9 cellular contexts compared by ENCODE assay signal in genomic region chr1:37926061-37926924, GRCh38. TPM values are rescaled to one million over a fixed set of nuclear protein-coding genes. Genes with fewer than 3 reads are reported as not detected.
A peak's percentile ranks its signal among the peaks of the same experiment; 100 is the strongest.
DNase-seq lines count a peak whose midpoint lies in the region; ATAC-seq and TF ChIP-seq lines count a peak whose summit lies in the region.
"Had no signal": no experiment of that assay in that cellular context is flagged by ENCODE, and none has a peak within 500 bp of the region (broad histone marks: within the 10 kb centered on the region; RNA-seq: fewer than 3 reads in every experiment).

No MANE protein-coding gene starts in this region.

- peaks cover 2% of the 10 kb centered on the region for H3K79me2 ChIP-seq in mesendoderm (ENCODE audit: control insufficient read depth, insufficient read depth, low read length)

- peaks cover 48% of the 10 kb centered on the region for H3K4me1 Mint-ChIP-seq in central memory CD8-positive, alpha-beta T cell

- H4K5ac ChIP-seq in mesendoderm (ENCODE audit: low read length): no peak overlapping the region

- no peaks in the 10 kb centered on the region for H3K9me3 Mint-ChIP-seq in central memory CD8-positive, alpha-beta T cell

- no peak overlapping the region for H2BK120ac ChIP-seq in mesendoderm (ENCODE audit: low read depth, low read length)

- H3K4ac ChIP-seq in mesendoderm (ENCODE audit: low read depth, low read length): no peak overlapping the region

- no peak overlapping the region for H2AK5ac ChIP-seq in mesendoderm (ENCODE audit: low read length)

- intact Hi-C loops in cardiac septum (cut with DNase I): no loop called here
- intact Hi-C loops in tibial artery (cut with DNase I; ENCODE audit: low total_unique reads): no loop called here

- H4K8ac ChIP-seq in mesendoderm (ENCODE audit: low read depth, low read length): no peak overlapping the region

- H3K36me3 Mint-ChIP-seq in central memory CD8-positive, alpha-beta T cell (ENCODE audit: insufficient read depth): peaks cover 5% of the 10 kb centered on the region

- H3K4me3 Mint-ChIP-seq in central memory CD8-positive, alpha-beta T cell: peak overlapping the region; percentile 29

- no peak overlapping the region for H2BK5ac ChIP-seq in mesendoderm (ENCODE audit: low read length)

- DNase-seq in cardiac muscle cell (ENCODE audit: low read depth in 1 of 2, low spot score in 1 of 2): no peak
- no peak for DNase-seq in cardiac septum (ENCODE audit: low spot score)
- DNase-seq in central memory CD8-positive, alpha-beta T cell (ENCODE audit: low spot score in 2 of 2): no peak
- DNase-seq in tibial artery: no peak
- no peak for DNase-seq in stimulated activated CD4-positive, alpha-beta T cell treated with anti-CD3 and anti-CD28 coated beads, Interleukin-1b, Interleukin-23, amount 100 ng/mL, for 48 hours
- no peak for DNase-seq in mesendoderm
- no peak for DNase-seq in NCI-H2107 (lab: John Stamatoyannopoulos, UW)
- DNase-seq: cortex of kidney had no signal

- peak overlapping the region; percentile 5 for H3K27ac Mint-ChIP-seq in central memory CD8-positive, alpha-beta T cell (ENCODE audit: low read depth)

- H3K27me3 ChIP-seq in cardiac muscle cell (no peaks in the 10 kb centered on the region), tibial artery (no peaks in the 10 kb centered on the region), mesendoderm (ENCODE audit: insufficient read depth, low read length, poor library complexity) (no peaks in the 10 kb centered on the region)

- H3K4me3 ChIP-seq in cardiac muscle cell: no peak overlapping the region
- no peak overlapping the region for H3K4me3 ChIP-seq in tibial artery
- no peak overlapping the region for H3K4me3 ChIP-seq in mesendoderm (ENCODE audit: low read length)

- TF ChIP-seq CTCF in cardiac muscle cell (IDR thresholded peaks at IDR 0.05; ENCODE audit: low read depth, low read length) (no peak), tibial artery (IDR thresholded peaks at IDR 0.05) (no peak)

- whole genome bisulfite sequencing in mesendoderm (ENCODE audit: extremely low coverage, insufficient coverage, low lambda C conversion rate): no CpG with 5 or more reads among the region's 13 CpGs

- H3K9ac ChIP-seq in mesendoderm (ENCODE audit: low read length): no peak overlapping the region

- peaks cover 9% of the 10 kb centered on the region for H3K79me1 ChIP-seq in mesendoderm (ENCODE audit: low read length)

- H3K27ac ChIP-seq in cardiac muscle cell (peak overlapping the region; percentile 0), tibial artery (peak overlapping the region; percentile 27 to 67), mesendoderm (ENCODE audit: low read depth, low read length) (no peak overlapping the region)

- H3K56ac ChIP-seq in mesendoderm (ENCODE audit: low read length): no peak overlapping the region

- H3K4me1 ChIP-seq in cardiac muscle cell (ENCODE audit: low read depth) (peaks cover 10% of the 10 kb centered on the region), tibial artery (peaks cover 0 to 41% (median 23%) of the 10 kb centered on the region in 4 donors), mesendoderm (ENCODE audit: control insufficient read depth, low read depth, low read length) (peaks cover 5% of the 10 kb centered on the region)

- H3K23ac ChIP-seq in mesendoderm (ENCODE audit: low read length): no peak overlapping the region

- H3K9me3 ChIP-seq in cardiac muscle cell (ENCODE audit: low read depth): no peaks in the 10 kb centered on the region
- no peaks in the 10 kb centered on the region for H3K9me3 ChIP-seq in tibial artery

- H3K27me3 Mint-ChIP-seq in central memory CD8-positive, alpha-beta T cell: no peaks in the 10 kb centered on the region

- no peak overlapping the region for H3K18ac ChIP-seq in mesendoderm (ENCODE audit: low read length)

- H3K36me3 ChIP-seq in cardiac muscle cell (no peaks in the 10 kb centered on the region), tibial artery (peaks cover 0 to 13% (median 9%) of the 10 kb centered on the region in 3 donors), mesendoderm (ENCODE audit: control insufficient read depth, insufficient read depth, low read length) (no peaks in the 10 kb centered on the region)

- H2BK15ac ChIP-seq in mesendoderm (replicated peaks; ENCODE audit: low read depth): no peak overlapping the region

- H3K4me2 ChIP-seq in mesendoderm (ENCODE audit: low read length): no peak overlapping the region

- peak; percentile 44 for ATAC-seq in HG03378 (IDR thresholded peaks at IDR 0.05; ENCODE audit: unreplicated experiment)
- no peak for ATAC-seq in central memory CD8-positive, alpha-beta T cell (replicated peaks; ENCODE audit: extremely low read depth, poor library complexity, severe bottlenecking)

RNA-seq across cellular contexts. Expression of gene INPP5B, which starts 20.6 kb away (rescaled TPM):
- 14.0 and 18.4 TPM in 2 replicates for total RNA-seq in cardiac muscle cell
- polyA plus RNA-seq in cardiac muscle cell: 9.9 and 14.1 TPM in 2 replicates
- 13.7 TPM for total RNA-seq in cardiac septum
- polyA plus RNA-seq in mesendoderm (2013, experiment 1 of 2): 9.8 TPM
- 9.4 TPM for polyA plus RNA-seq in mesendoderm (2013, experiment 2 of 2)
